ENCODE assay signal across 8 cellular contexts in the genomic region with DNA sequence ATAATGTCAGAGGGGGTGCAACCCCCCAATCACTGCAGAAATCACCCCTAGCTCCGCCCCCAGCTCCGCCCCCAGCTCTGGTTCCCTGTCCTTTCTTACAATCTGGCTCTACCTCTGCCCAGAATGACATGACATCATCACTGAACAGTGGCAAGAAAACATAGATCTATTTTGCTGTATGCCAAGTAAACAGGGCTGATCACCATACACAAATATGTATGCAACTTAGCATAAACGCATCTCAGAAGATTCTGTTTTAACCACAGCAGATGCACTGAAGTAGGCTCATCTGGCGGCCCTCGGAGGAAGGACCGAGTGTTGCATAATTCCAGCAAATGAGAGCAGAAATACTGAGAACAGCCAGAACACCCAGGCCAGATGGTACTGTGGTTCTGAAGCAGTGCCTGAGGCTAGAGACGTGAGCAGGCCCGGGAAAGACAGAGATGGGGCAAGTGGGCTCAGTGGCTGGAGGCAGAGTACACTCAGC.
DNase-seq lines count a peak whose midpoint lies in the region; ATAC-seq, FAIRE-seq and TF ChIP-seq lines count a peak whose summit lies in the region.

No MANE protein-coding gene starts in this region.

- no peak overlapping the region for H3K4me3 Mint-ChIP-seq in T-helper 1 cell treated with Interleukin-12 subunit alpha and Interleukin-12 subunit beta and Interleukin-4 antibody, amounts not matched to agents 30 μg/mL and 1 μg/mL, for 36 hours
- H3K4me3 Mint-ChIP-seq in endodermal cell, result no peak overlapping the region

- H3K36me3 ChIP-seq in endodermal cell (ENCODE audit: control insufficient read depth, insufficient read depth, low read length), result no peaks in the 10 kb centered on the region
- no peaks in the 10 kb centered on the region for H3K36me3 ChIP-seq in pancreas
- H3K36me3 ChIP-seq in WERI-Rb-1, result no peaks in the 10 kb centered on the region

- H3K4me1 ChIP-seq in endodermal cell (ENCODE audit: control insufficient read depth, insufficient read depth, low read length) (no peaks in the 10 kb centered on the region), pancreas (peaks cover 9 to 30% (median 14%) of the 10 kb centered on the region in 3 donors)

- H3K4me3 ChIP-seq in endodermal cell (ENCODE audit: low read length), result no peak overlapping the region
- no peak overlapping the region for H3K4me3 ChIP-seq in pancreas
- no peak overlapping the region for H3K4me3 ChIP-seq in WERI-Rb-1 (ENCODE audit: low read depth, low read length)

- intact Hi-C loops in pancreas (cut with DNase I), result no loop called here

- H3K9me3 ChIP-seq in endodermal cell (ENCODE audit: control insufficient read depth, low read length) (no peaks in the 10 kb centered on the region), pancreas (no peaks in the 10 kb centered on the region), WERI-Rb-1 (ENCODE audit: severe bottlenecking) (no peaks in the 10 kb centered on the region)

- H3K27me3 ChIP-seq in endodermal cell (ENCODE audit: control insufficient read depth, insufficient read depth, low read length, poor library complexity, severe bottlenecking) (no peaks in the 10 kb centered on the region), pancreas (no peaks in the 10 kb centered on the region), WERI-Rb-1 (ENCODE audit: insufficient read depth, low read depth, severe bottlenecking) (no peaks in the 10 kb centered on the region)

- peak; percentile 55 for DNase-seq in activated naive CD4-positive, alpha-beta T cell treated with Interleukin-2 at 50 U/mL for 16 hours
- DNase-seq in activated naive CD4-positive, alpha-beta T cell treated with anti-CD3 and anti-CD28 coated beads, Interleukin-2, amount 50 U/mL, for 16 hours, result no peak
- DNase-seq in endodermal cell (peak; percentile 35), pancreas (no peak), NCI-H774 (lab: John Stamatoyannopoulos, UW) (no peak), WERI-Rb-1 (no peak)

- H3K27ac Mint-ChIP-seq in T-helper 1 cell treated with Interleukin-12 subunit alpha and Interleukin-12 subunit beta and Interleukin-4 antibody, amounts not matched to agents 30 μg/mL and 1 μg/mL, for 36 hours, result peak overlapping the region; percentile 74
- no peak overlapping the region for H3K27ac Mint-ChIP-seq in endodermal cell

- TF ChIP-seq CTCF in endodermal cell (conservative IDR thresholded peaks at IDR 0.05), result no peak
- no peak for TF ChIP-seq CTCF in pancreas (IDR thresholded peaks at IDR 0.05)
- no peak for TF ChIP-seq CTCF in WERI-Rb-1 (IDR thresholded peaks at IDR 0.05; ENCODE audit: low read depth, low read length)

- peaks cover 12% of the 10 kb centered on the region for H3K9me3 Mint-ChIP-seq in T-helper 1 cell treated with Interleukin-12 subunit alpha and Interleukin-12 subunit beta and Interleukin-4 antibody, amounts not matched to agents 30 μg/mL and 1 μg/mL, for 36 hours
- no peaks in the 10 kb centered on the region for H3K9me3 Mint-ChIP-seq in endodermal cell

- peaks cover 47% of the 10 kb centered on the region for H3K4me1 Mint-ChIP-seq in T-helper 1 cell treated with Interleukin-12 subunit alpha and Interleukin-12 subunit beta and Interleukin-4 antibody, amounts not matched to agents 30 μg/mL and 1 μg/mL, for 36 hours (ENCODE audit: low read depth)
- no peaks in the 10 kb centered on the region for H3K4me1 Mint-ChIP-seq in endodermal cell

- H3K27ac ChIP-seq in endodermal cell (ENCODE audit: low read depth, low read length) (no peak overlapping the region), pancreas (peak overlapping the region in 1 of 4 donors; percentile 24), WERI-Rb-1 (no peak overlapping the region)

- no peak overlapping the region for H3K9ac ChIP-seq in endodermal cell (ENCODE audit: extremely low read depth, low read length, poor library complexity, severe bottlenecking)

- FAIRE-seq in pancreas (lab: Jason Lieb, UNC), result no peak

- WGBS in endodermal cell (ENCODE audit: insufficient coverage in 1 of 2, insufficient read length in 1 of 2), 2 experiments, result 93 to 99% methylated on average over 7 to 8 of the region's 8 CpGs
- WGBS in pancreas, 2 donors, result 78 to 80% methylated on average over 8 of the region's 8 CpGs

- ATAC-seq in pancreas, result peak in 3 of 4 donors; percentile 32 to 73 (median 64)
- no peak for ATAC-seq in HG03135 (IDR thresholded peaks at IDR 0.05; ENCODE audit: unreplicated experiment)

- no peaks in the 10 kb centered on the region for H3K27me3 Mint-ChIP-seq in T-helper 1 cell treated with Interleukin-12 subunit alpha and Interleukin-12 subunit beta and Interleukin-4 antibody, amounts not matched to agents 30 μg/mL and 1 μg/mL, for 36 hours (ENCODE audit: low read depth)
- no peaks in the 10 kb centered on the region for H3K27me3 Mint-ChIP-seq in endodermal cell (ENCODE audit: insufficient read depth)

- peaks cover 35% of the 10 kb centered on the region for H3K36me3 Mint-ChIP-seq in T-helper 1 cell treated with Interleukin-12 subunit alpha and Interleukin-12 subunit beta and Interleukin-4 antibody, amounts not matched to agents 30 μg/mL and 1 μg/mL, for 36 hours (ENCODE audit: low read depth)
- peaks cover 4% of the 10 kb centered on the region for H3K36me3 Mint-ChIP-seq in endodermal cell (ENCODE audit: low read depth)

Comparison
In these comparisons a context has a peak if more than half of its experiments do, and no peak if none do; other contexts are left out.
1. DNase-seq: peak in activated naive CD4-positive, alpha-beta T cell treated with Interleukin-2 at 50 U/mL for 16 hours (single experiment) and endodermal cell (single experiment); none in activated naive CD4-positive, alpha-beta T cell treated with anti-CD3 and anti-CD28 coated beads, Interleukin-2, amount 50 U/mL, for 16 hours (single experiment), pancreas (0 of 6), NCI-H774 (single experiment) and WERI-Rb-1 (single experiment).